8 cellular contexts compared by ENCODE assay signal in the genomic region with DNA sequence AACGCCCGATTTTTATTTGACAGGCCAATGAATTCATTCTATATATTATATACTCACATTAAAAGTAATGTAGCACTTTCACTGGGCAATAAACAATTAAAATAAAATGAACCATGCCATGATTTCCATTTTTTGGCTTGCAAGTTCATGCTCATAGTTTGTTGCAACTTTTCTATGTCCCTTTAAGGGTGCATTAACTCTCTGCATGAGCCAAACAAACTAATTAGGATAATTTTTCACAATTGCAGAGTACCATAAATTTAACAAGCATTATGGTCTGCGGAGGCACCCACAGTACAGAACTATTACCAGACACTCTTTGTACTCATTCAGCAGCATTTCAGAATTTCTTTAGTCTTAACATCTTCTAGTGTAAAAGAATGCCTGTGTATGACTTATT. TPM values are rescaled to one million over a fixed set of nuclear protein-coding genes. Genes with fewer than 3 reads are reported as not detected.
DNase-seq lines count a peak whose midpoint lies in the region; ATAC-seq and TF ChIP-seq lines count a peak whose summit lies in the region.

No MANE protein-coding gene starts in this region.

- peaks cover 47% of the 10 kb centered on the region for H3K27me3 Mint-ChIP-seq in activated naive CD4-positive, alpha-beta T cell treated with anti-CD3 and anti-CD28 coated beads, Interleukin-2, amount 10 ng/mL, durations not matched to agents 7 days and 5 days

- TF ChIP-seq EP300 in upper lobe of left lung (IDR thresholded peaks at IDR 0.05), result no peak

- 60% methylated on average over 1 of the region's 3 CpGs for WGBS in mesenchymal stem cell
- 46 to 60% methylated on average over 3 of the region's 3 CpGs for WGBS in upper lobe of left lung, 2 donors

- H3K9me3 Mint-ChIP-seq in activated naive CD4-positive, alpha-beta T cell treated with anti-CD3 and anti-CD28 coated beads, Interleukin-2, amount 10 ng/mL, durations not matched to agents 7 days and 5 days, result no peaks in the 10 kb centered on the region
- H3K9me3 Mint-ChIP-seq in activated naive CD4-positive, alpha-beta T cell treated with anti-CD3 and anti-CD28 coated beads, Interleukin-2, amount 50 U/mL, for 72 hours, result no peaks in the 10 kb centered on the region

- H3K27ac Mint-ChIP-seq in activated naive CD4-positive, alpha-beta T cell treated with anti-CD3 and anti-CD28 coated beads, Interleukin-2, amount 10 ng/mL, durations not matched to agents 7 days and 5 days, result no peak overlapping the region
- H3K27ac Mint-ChIP-seq in activated naive CD4-positive, alpha-beta T cell treated with anti-CD3 and anti-CD28 coated beads, Interleukin-2, amount 50 U/mL, for 72 hours, result no peak overlapping the region

- peaks cover 48% of the 10 kb centered on the region for H3K4me1 ChIP-seq in adipocyte (ENCODE audit: control insufficient read depth, insufficient read depth, low read length)
- H3K4me1 ChIP-seq in mesenchymal stem cell (ENCODE audit: control insufficient read depth, insufficient read depth, low read depth, low read length), result peaks cover 3% of the 10 kb centered on the region
- peaks cover 6 to 15% (median 11%) of the 10 kb centered on the region in 4 donors for H3K4me1 ChIP-seq in upper lobe of left lung

- no peak overlapping the region for H3K18ac ChIP-seq in mesenchymal stem cell (ENCODE audit: low read depth in 1 of 2, low read length in 2 of 2)

- H3K4me3 Mint-ChIP-seq in activated naive CD4-positive, alpha-beta T cell treated with anti-CD3 and anti-CD28 coated beads, Interleukin-2, amount 10 ng/mL, durations not matched to agents 7 days and 5 days, result peak overlapping the region; percentile 67

- H2BK15ac ChIP-seq in mesenchymal stem cell (ENCODE audit: low read depth, poor library complexity, severe bottlenecking), result no peak overlapping the region

- no peak overlapping the region for H3K4ac ChIP-seq in mesenchymal stem cell (ENCODE audit: low read depth in 1 of 2, low read length in 2 of 2)

- no peak overlapping the region for H4K8ac ChIP-seq in mesenchymal stem cell (ENCODE audit: low read length)

- H3K27me3 ChIP-seq in adipocyte (replicated peaks; ENCODE audit: control insufficient read depth, insufficient read depth, low read length), result no peaks in the 10 kb centered on the region
- no peaks in the 10 kb centered on the region for H3K27me3 ChIP-seq in mesenchymal stem cell (ENCODE audit: control insufficient read depth in 1 of 2, insufficient read depth in 1 of 2, low read length in 2 of 2)
- H3K27me3 ChIP-seq in upper lobe of left lung, result no peaks in the 10 kb centered on the region

- H2BK120ac ChIP-seq in mesenchymal stem cell (ENCODE audit: low read depth, low read length), result no peak overlapping the region

- no peak overlapping the region for H4K91ac ChIP-seq in mesenchymal stem cell (ENCODE audit: low read length)

- peaks cover 13% of the 10 kb centered on the region for H3K4me1 Mint-ChIP-seq in activated naive CD4-positive, alpha-beta T cell treated with anti-CD3 and anti-CD28 coated beads, Interleukin-2, amount 10 ng/mL, durations not matched to agents 7 days and 5 days

- no peak for TF ChIP-seq CTCF in upper lobe of left lung (IDR thresholded peaks at IDR 0.05)

- no peak overlapping the region for H2AK5ac ChIP-seq in mesenchymal stem cell (ENCODE audit: low read length, severe bottlenecking)

- no peak overlapping the region for H3K4me2 ChIP-seq in mesenchymal stem cell (ENCODE audit: low read length, poor library complexity, severe bottlenecking)

- H3K9ac ChIP-seq in adipocyte (ENCODE audit: low read length) (peak overlapping the region; percentile 91), mesenchymal stem cell (ENCODE audit: low read length) (peak overlapping the region; percentile 93)

- H3K4me3 ChIP-seq in adipocyte (ENCODE audit: low read length), result peak overlapping the region; percentile 96
- peak overlapping the region in 1 of 2 experiments; percentile 94 for H3K4me3 ChIP-seq in mesenchymal stem cell (ENCODE audit: insufficient read depth in 1 of 2, low read depth in 1 of 2, low read length in 2 of 2)
- H3K4me3 ChIP-seq in upper lobe of left lung, result peak overlapping the region; percentile 57 to 79 (median 74)

- DNase-seq in activated naive CD4-positive, alpha-beta T cell treated with anti-CD3 and anti-CD28 coated beads, Interleukin-2, amount 10 ng/mL, durations not matched to agents 7 days and 5 days, result no peak
- no peak for DNase-seq in activated naive CD4-positive, alpha-beta T cell treated with anti-CD3 and anti-CD28 coated beads, Interleukin-2, amount 50 U/mL, for 72 hours (ENCODE audit: low spot score in 2 of 2)
- DNase-seq in adipocyte (ENCODE audit: low read depth) (no peak), mesenchymal stem cell (no peak), upper lobe of left lung (no peak), NCI-H774 (lab: John Stamatoyannopoulos, UW) (no peak)

- H2AFZ ChIP-seq in mesenchymal stem cell (ENCODE audit: low read depth, low read length), result no peak overlapping the region

- H3K14ac ChIP-seq in mesenchymal stem cell (ENCODE audit: low read length in 2 of 2), result no peak overlapping the region

- no peaks in the 10 kb centered on the region for H3K36me3 Mint-ChIP-seq in activated naive CD4-positive, alpha-beta T cell treated with anti-CD3 and anti-CD28 coated beads, Interleukin-2, amount 10 ng/mL, durations not matched to agents 7 days and 5 days
- H3K36me3 Mint-ChIP-seq in activated naive CD4-positive, alpha-beta T cell treated with anti-CD3 and anti-CD28 coated beads, Interleukin-2, amount 50 U/mL, for 72 hours, result no peaks in the 10 kb centered on the region

- no peak for ATAC-seq in activated naive CD4-positive, alpha-beta T cell treated with anti-CD3 and anti-CD28 coated beads, Interleukin-2, amount 50 U/mL, for 72 hours
- no peak for ATAC-seq in upper lobe of left lung (ENCODE audit: low FRiP score in 2 of 2)
- ATAC-seq in HG03039 (IDR thresholded peaks at IDR 0.05; ENCODE audit: unreplicated experiment), result no peak
- ATAC-seq in GM18909 (IDR thresholded peaks at IDR 0.05; ENCODE audit: poor library complexity, unreplicated experiment), result no peak

- H3K27ac ChIP-seq in mesenchymal stem cell (ENCODE audit: low read length, poor library complexity, severe bottlenecking), result no peak overlapping the region
- peak overlapping the region in 1 of 4 donors; percentile 92 for H3K27ac ChIP-seq in upper lobe of left lung

- no peak overlapping the region for H2BK5ac ChIP-seq in mesenchymal stem cell (ENCODE audit: low read depth, low read length, poor library complexity, severe bottlenecking)

- CTCF ChIA-PET in activated naive CD4-positive, alpha-beta T cell treated with anti-CD3 and anti-CD28 coated beads, Interleukin-2, amount 10 ng/mL, durations not matched to agents 7 days and 5 days (lab: Charles Lee), result interaction anchor here (1.3 to 3.1 kb wide), 2 partner anchors 10 to 15 kb away, joined by 5 to 13 read pairs; no protein-coding TSS in a partner anchor

- TF ChIP-seq POLR2A in upper lobe of left lung (IDR thresholded peaks at IDR 0.05), result no peak

- no peaks in the 10 kb centered on the region for H3K36me3 ChIP-seq in adipocyte (ENCODE audit: control insufficient read depth, insufficient read depth, low read length, severe bottlenecking)
- peaks cover 3 to 9% of the 10 kb centered on the region in 2 experiments for H3K36me3 ChIP-seq in mesenchymal stem cell (ENCODE audit: control insufficient read depth in 1 of 2, insufficient read depth in 2 of 2, low read depth in 1 of 2, low read length in 2 of 2)
- no peaks in the 10 kb centered on the region for H3K36me3 ChIP-seq in upper lobe of left lung

- no peak overlapping the region for H2BK12ac ChIP-seq in mesenchymal stem cell (ENCODE audit: low read length in 2 of 2)

- no peak overlapping the region for H3K23ac ChIP-seq in mesenchymal stem cell (ENCODE audit: low read length in 2 of 2)

- H3K9me3 ChIP-seq in adipocyte (ENCODE audit: control insufficient read depth, low read length) (no peaks in the 10 kb centered on the region), mesenchymal stem cell (ENCODE audit: control insufficient read depth, low read length) (no peaks in the 10 kb centered on the region), upper lobe of left lung (no peaks in the 10 kb centered on the region)

- H3K79me1 ChIP-seq in mesenchymal stem cell (replicated peaks; ENCODE audit: low read length, poor library complexity, severe bottlenecking), result peaks cover 13% of the 10 kb centered on the region

RNA-seq across cellular contexts. Expression of gene LHFPL6, which starts 1.4 kb away (rescaled TPM):
- 1 to 10 TPM in 1 of 2 donors, under 1 TPM in 1; 0.52 to 2.8 TPM for total RNA-seq in activated naive CD4-positive, alpha-beta T cell treated with anti-CD3 and anti-CD28 coated beads, Interleukin-2, amount 50 U/mL, for 72 hours
- polyA plus RNA-seq in mesenchymal stem cell (2013, experiment 1 of 2), result 49.6 TPM
- 50.9 TPM for polyA plus RNA-seq in mesenchymal stem cell (2013, experiment 2 of 2)
- total RNA-seq in upper lobe of left lung, result 100 to 1,000 TPM in 1 of 6 donors, 10 to 100 TPM in 5; 22.2 to 113 (median 51.8) TPM

RNA-seq across cellular contexts. Expression of gene COG6, which starts 53.8 kb away (rescaled TPM):
- 10 to 100 TPM; 42.0 to 47.0 TPM for total RNA-seq in activated naive CD4-positive, alpha-beta T cell treated with anti-CD3 and anti-CD28 coated beads, Interleukin-2, amount 50 U/mL, for 72 hours
- 21.2 TPM for polyA plus RNA-seq in mesenchymal stem cell (2013, experiment 1 of 2)
- 21.7 TPM for polyA plus RNA-seq in mesenchymal stem cell (2013, experiment 2 of 2)
- total RNA-seq in upper lobe of left lung, result 10 to 100 TPM; 10.3 to 37.5 (median 17.2) TPM

Comparison
In these comparisons a context has a peak if more than half of its experiments do, and no peak if none do; other contexts are left out.
1. RNA of gene LHFPL6, which starts 1.4 kb away (total RNA-seq): 22.2 to 113 TPM in upper lobe of left lung; 0.52 to 2.8 TPM in activated naive CD4-positive, alpha-beta T cell treated with anti-CD3 and anti-CD28 coated beads, Interleukin-2, amount 50 U/mL, for 72 hours; every median in the first group is over 4 times any median in the second.